In the genomic region with DNA sequence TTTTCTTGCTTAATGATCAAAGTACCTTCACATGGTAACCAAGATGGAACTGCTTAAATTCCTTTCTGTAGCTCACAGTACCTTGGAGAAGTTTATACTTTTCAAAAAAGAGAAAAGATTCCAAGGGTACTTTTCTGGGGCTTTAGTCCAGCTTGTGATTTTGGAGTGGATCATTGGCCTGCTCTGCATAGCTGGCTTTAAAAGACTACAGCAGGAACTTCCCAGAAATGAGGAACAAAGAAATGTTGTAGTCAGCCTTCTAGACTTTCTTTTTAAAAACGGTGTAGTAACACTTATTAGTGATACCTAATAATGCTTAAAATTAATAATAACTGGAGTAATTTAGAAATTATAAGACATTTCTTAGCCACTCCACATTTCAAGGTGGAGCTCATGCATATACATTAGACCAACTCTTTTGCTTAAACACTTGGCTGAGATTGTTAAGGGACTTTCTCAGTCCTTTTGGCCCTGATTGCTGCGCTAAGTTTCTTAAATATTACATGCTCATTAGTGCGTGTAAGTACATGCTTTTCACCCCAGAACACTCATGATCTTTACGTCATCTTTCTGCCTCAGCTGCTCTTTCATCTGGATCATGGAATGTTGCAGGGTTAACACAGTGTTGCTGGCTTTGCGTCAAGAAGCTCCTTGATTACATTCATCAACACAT, we compare ENCODE assay signal across 8 cellular contexts. TPM values are rescaled to one million over a fixed set of nuclear protein-coding genes. Genes with fewer than 3 reads are reported as not detected.
DNase-seq lines count a peak whose midpoint lies in the region; ATAC-seq, FAIRE-seq and TF ChIP-seq lines count a peak whose summit lies in the region.

No MANE protein-coding gene starts in this region.

- peak; percentile 36 for FAIRE-seq in keratinocyte (lab: Jason Lieb, UNC)
- no peak for FAIRE-seq in HepG2 (lab: Jason Lieb, UNC)

- H3K27me3 ChIP-seq in keratinocyte (ENCODE audit: control insufficient read depth, extremely low read depth, insufficient read depth, low read length) (no peaks in the 10 kb centered on the region), HepG2 (ENCODE audit: control insufficient read depth in 1 of 2, insufficient read depth in 2 of 2, low read length in 2 of 2) (no peaks in the 10 kb centered on the region)

- H3K9me3 ChIP-seq in keratinocyte (ENCODE audit: control insufficient read depth, low read depth, low read length) = no peaks in the 10 kb centered on the region
- no peaks in the 10 kb centered on the region for H3K9me3 ChIP-seq in HepG2 (ENCODE audit: low read length)

- in situ Hi-C loops in HepG2 (cut with HindIII; ENCODE audit: extremely low pct_ligation_motif_present, low pct_unique_long_range_greater_than_20kb) = loop anchor here (25.0 kb wide), 2 partner anchors 476 to 651 kb away; no protein-coding TSS in a partner anchor

- H3K9me1 ChIP-seq in keratinocyte (ENCODE audit: control insufficient read depth, extremely low read depth, insufficient read depth, low read length) = no peaks in the 10 kb centered on the region

- POLR2A ChIA-PET in HepG2 (lab: Yijun Ruan, JAX) = no interaction called here

- peak overlapping the region; percentile 36; the same call in 1 of the 2 replicates for H3K4me3 ChIP-seq in GM12864 (ENCODE audit: low read depth, low read length)
- H3K4me3 ChIP-seq in keratinocyte (ENCODE audit: control insufficient read depth in 2 of 3, extremely low read depth in 1 of 3, insufficient read depth in 2 of 3, low read depth in 1 of 3, low read length in 3 of 3) = peak overlapping the region in 1 of 3 experiments; percentile 6
- no peak overlapping the region for H3K4me3 ChIP-seq in HepG2 (replicated peaks in 1 of 3; ENCODE audit: insufficient read depth in 1 of 3, low read depth in 2 of 3, low read length in 3 of 3)

- TF ChIP-seq EP300 in HepG2 (IDR thresholded peaks at IDR 0.05; ENCODE audit: low read depth in 2 of 2, low read length in 2 of 2) = no peak
- no peak for TF ChIP-seq EP300 in HepG2 (CRISPR knock-in tag; IDR thresholded peaks at IDR 0.05; ENCODE audit: borderline replicate concordance)

- H3K27ac ChIP-seq in keratinocyte (ENCODE audit: control insufficient read depth, insufficient read depth, low read length) (peak overlapping the region; percentile 81), HepG2 (ENCODE audit: extremely low read length, insufficient read depth, low read length) (no peak overlapping the region)

- no peak for TF ChIP-seq CTCF in GM12864 (IDR thresholded peaks at IDR 0.05; ENCODE audit: low read depth, low read length, missing control alignments)
- no peak for TF ChIP-seq CTCF in keratinocyte (optimal IDR thresholded peaks at IDR 0.05 in 1 of 3, IDR thresholded peaks at IDR 0.05 in 1 of 3, conservative IDR thresholded peaks at IDR 0.05 in 1 of 3; ENCODE audit: extremely low read depth in 1 of 3, insufficient read depth in 2 of 3, low read length in 3 of 3)
- no peak for TF ChIP-seq CTCF in HepG2 (CRISPR knock-in tag; IDR thresholded peaks at IDR 0.05)

- DNase-seq in GM12864 (ENCODE audit: low read depth) (peak; percentile 25), keratinocyte (ENCODE audit: low read depth, low spot score) (peak; percentile 67), HepG2 (ENCODE audit: low spot score) (no peak), ecto neural progenitor cell (ENCODE audit: low spot score) (no peak), UCSD-AML1 (lab: John Stamatoyannopoulos, UW; ENCODE audit: unreplicated experiment) (no peak)
- DNase-seq in effector CD4-positive, alpha-beta T cell = no peak

- BruUV-seq in HepG2 (replicated peaks; lab: Mats Ljungman, UMichigan) = no TSS peak

- ATAC-seq in GM21423 (IDR thresholded peaks at IDR 0.05; ENCODE audit: unreplicated experiment) = peak; percentile 32
- peak; percentile 35 for ATAC-seq in HG03432 (IDR thresholded peaks at IDR 0.05; ENCODE audit: unreplicated experiment)
- ATAC-seq in HepG2 = no peak

- H2AFZ ChIP-seq in keratinocyte (ENCODE audit: control insufficient read depth, low read length) = peak overlapping the region; percentile 10
- no peak overlapping the region for H2AFZ ChIP-seq in HepG2 (ENCODE audit: low read length)

- peak overlapping the region; percentile 54 for H3K9ac ChIP-seq in keratinocyte (ENCODE audit: control insufficient read depth, extremely low read depth, insufficient read depth, low read length)
- no peak overlapping the region for H3K9ac ChIP-seq in HepG2 (ENCODE audit: insufficient read depth, low read depth, low read length)

- H3K79me2 ChIP-seq in keratinocyte (ENCODE audit: control insufficient read depth, insufficient read depth, low read length) (no peaks in the 10 kb centered on the region), HepG2 (ENCODE audit: insufficient read depth, low read length) (no peaks in the 10 kb centered on the region)

- no peak for TF ChIP-seq RAD21 in HepG2 (CRISPR knock-in tag; IDR thresholded peaks at IDR 0.05)

- dilution Hi-C loops in keratinocyte (cut with MboI; ENCODE audit: extremely low pct_ligation_motif_present, low sequenced_read_pairs) = no loop called here

- 95% methylated on average over 5 of the region's 5 CpGs for WGBS in HepG2 (ENCODE audit: low lambda C conversion rate)

- H4K20me1 ChIP-seq in keratinocyte (ENCODE audit: control insufficient read depth, extremely low read depth, insufficient read depth, low read length) = no peaks in the 10 kb centered on the region
- H4K20me1 ChIP-seq in HepG2 (ENCODE audit: insufficient read depth, low read length) = no peaks in the 10 kb centered on the region

- H3K4me2 ChIP-seq in keratinocyte (ENCODE audit: control insufficient read depth, extremely low read depth, insufficient read depth, low read depth, low read length) (peak overlapping the region; percentile 61), HepG2 (ENCODE audit: low read depth, low read length) (no peak overlapping the region)

- peaks cover 3 to 5% of the 10 kb centered on the region in 2 experiments for H3K36me3 ChIP-seq in keratinocyte (ENCODE audit: control insufficient read depth in 2 of 2, extremely low read depth in 1 of 2, insufficient read depth in 2 of 2, low read length in 2 of 2)
- peaks cover 0 to 6% of the 10 kb centered on the region in 2 experiments; a peak in 1 of 5 replicates for H3K36me3 ChIP-seq in HepG2 (replicated peaks in 1 of 2; ENCODE audit: control insufficient read depth in 1 of 2, insufficient read depth in 2 of 2, low read length in 2 of 2)

- CTCF ChIA-PET in HepG2 (lab: Yijun Ruan, JAX; ENCODE audit: low intra/inter-chr PET ratio, low total read pairs) = no interaction called here

- intact Hi-C loops in HepG2 (cut with micrococcal nuclease; ENCODE audit: unreplicated experiment) = no loop called here

- H3K4me1 ChIP-seq in keratinocyte (ENCODE audit: control insufficient read depth, extremely low read depth, insufficient read depth, low read length) (peaks cover 15% of the 10 kb centered on the region), HepG2 (ENCODE audit: insufficient read depth, low read length) (no peaks in the 10 kb centered on the region)

- no peak for TF ChIP-seq POLR2A in HepG2 (IDR thresholded peaks at IDR 0.05; ENCODE audit: insufficient read depth in 1 of 2, low read depth in 2 of 2, low read length in 2 of 2)

RNA-seq across cellular contexts. Expression of a gene that starts 57.3 kb away (rescaled TPM):
- 49.3 to 67.8 TPM (median 61.6 TPM) in 3 replicates for polyA plus RNA-seq in keratinocyte
- 54.2 TPM for polyA plus RNA-seq in keratinocyte (2011; ENCODE audit: low read depth)
- polyA plus RNA-seq in keratinocyte (2011; cell fraction: cytosol; rRNA removed) = 58.2 and 59.8 TPM in 2 replicates
- polyA plus RNA-seq in keratinocyte (2011; cell fraction: nucleus; rRNA removed) = 49.4 and 57.7 TPM in 2 replicates
- polyA plus RNA-seq in keratinocyte (2012; ENCODE audit: low replicate concordance) = 30.3 and 46.8 TPM in 2 replicates
- 15.0 to 60.4 TPM (median 41.3 TPM) in 3 replicates for polyA minus RNA-seq in keratinocyte
- 27.2 TPM for polyA minus RNA-seq in keratinocyte (2011; cell fraction: cytosol; rRNA and poly(A)+ RNA removed)
- 24.2 and 55.2 TPM in 2 replicates for polyA minus RNA-seq in keratinocyte (2011; cell fraction: nucleus; rRNA and poly(A)+ RNA removed)
- total RNA-seq in HepG2 (2016; rRNA removed; fragmentation: Illumina TruSeq; extraction: Trizol) = 9.5 and 10.1 TPM in 2 replicates
- total RNA-seq in HepG2 (2016; cell fraction: cytosol; rRNA removed; fragmentation: Illumina TruSeq; extraction: Trizol; ENCODE audit: low read depth) = 22.4 and 23.3 TPM in 2 replicates
- total RNA-seq in HepG2 (2016; cell fraction: insoluble cytoplasmic fraction; rRNA removed; fragmentation: Illumina TruSeq; extraction: Trizol) = 9.6 and 10.2 TPM in 2 replicates
- 9.4 and 13.3 TPM in 2 replicates for total RNA-seq in HepG2 (2016; cell fraction: membrane; rRNA removed; fragmentation: Illumina TruSeq; extraction: Trizol)
- 14.5 and 14.9 TPM in 2 replicates for total RNA-seq in HepG2 (2016; cell fraction: nucleus; rRNA removed; fragmentation: Illumina TruSeq; extraction: Trizol)
- 11.4 and 13.4 TPM in 2 replicates for polyA plus RNA-seq in HepG2 (2011; rRNA removed)
- 5.1 and 5.9 TPM in 2 replicates for polyA plus RNA-seq in HepG2 (2011; cell fraction: cytosol; rRNA removed)
- polyA plus RNA-seq in HepG2 (2011; cell fraction: nucleus; rRNA removed) = 10.1 and 12.4 TPM in 2 replicates
- 9.1 and 9.7 TPM in 2 replicates for polyA plus RNA-seq in HepG2 (2012)
- 1.4 and 2.3 TPM in 2 replicates for polyA plus RNA-seq in HepG2 (2016; cell fraction: cytosol; fragmentation: Illumina TruSeq; extraction: Trizol; ENCODE audit: low read depth)
- polyA plus RNA-seq in HepG2 (2016; cell fraction: insoluble cytoplasmic fraction; fragmentation: Illumina TruSeq; extraction: Trizol; ENCODE audit: low read depth) = 9.1 and 12.0 TPM in 2 replicates
- 1.9 and 2.2 TPM in 2 replicates for polyA plus RNA-seq in HepG2 (2016; cell fraction: membrane; fragmentation: Illumina TruSeq; extraction: Trizol; ENCODE audit: low read depth)
- polyA plus RNA-seq in HepG2 (2016; cell fraction: nucleus; fragmentation: Illumina TruSeq; extraction: Trizol; ENCODE audit: insufficient read depth, low read depth) = 10.0 and 12.7 TPM in 2 replicates
- 4.4 and 8.7 TPM in 2 replicates for polyA minus RNA-seq in HepG2 (2011; rRNA and poly(A)+ RNA removed; ENCODE audit: low replicate concordance)
- 5.3 and 6.1 TPM in 2 replicates for polyA minus RNA-seq in HepG2 (2011; cell fraction: cytosol; rRNA and poly(A)+ RNA removed)
- polyA minus RNA-seq in HepG2 (2011; cell fraction: nucleus; rRNA and poly(A)+ RNA removed) = 22.0 and 40.3 TPM in 2 replicates

RNA-seq across cellular contexts. Expression of a gene that starts 58.0 kb away (rescaled TPM):
- polyA plus RNA-seq in keratinocyte = 30.6 to 40.5 TPM (median 36.5 TPM) in 3 replicates
- polyA plus RNA-seq in keratinocyte (2011; ENCODE audit: low read depth) = 22.1 TPM
- polyA plus RNA-seq in keratinocyte (2011; cell fraction: cytosol; rRNA removed) = 16.1 and 25.7 TPM in 2 replicates
- 59.3 and 61.2 TPM in 2 replicates for polyA plus RNA-seq in keratinocyte (2011; cell fraction: nucleus; rRNA removed)
- 8.9 and 29.2 TPM in 2 replicates for polyA plus RNA-seq in keratinocyte (2012; ENCODE audit: low replicate concordance)
- 26.7 to 59.4 TPM (median 32.0 TPM) in 3 replicates for polyA minus RNA-seq in keratinocyte
- 41.6 TPM for polyA minus RNA-seq in keratinocyte (2011; cell fraction: cytosol; rRNA and poly(A)+ RNA removed)
- polyA minus RNA-seq in keratinocyte (2011; cell fraction: nucleus; rRNA and poly(A)+ RNA removed) = 69.0 and 109 TPM in 2 replicates
- total RNA-seq in HepG2 (2016; rRNA removed; fragmentation: Illumina TruSeq; extraction: Trizol) = 28.6 and 36.9 TPM in 2 replicates
- 4.7 and 5.9 TPM in 2 replicates for total RNA-seq in HepG2 (2016; cell fraction: cytosol; rRNA removed; fragmentation: Illumina TruSeq; extraction: Trizol; ENCODE audit: low read depth)
- 29.1 and 30.1 TPM in 2 replicates for total RNA-seq in HepG2 (2016; cell fraction: insoluble cytoplasmic fraction; rRNA removed; fragmentation: Illumina TruSeq; extraction: Trizol)
- total RNA-seq in HepG2 (2016; cell fraction: membrane; rRNA removed; fragmentation: Illumina TruSeq; extraction: Trizol) = 7.6 and 11.5 TPM in 2 replicates
- 56.5 and 62.3 TPM in 2 replicates for total RNA-seq in HepG2 (2016; cell fraction: nucleus; rRNA removed; fragmentation: Illumina TruSeq; extraction: Trizol)
- polyA plus RNA-seq in HepG2 (2011; rRNA removed) = 18.5 and 23.0 TPM in 2 replicates
- 9.8 and 12.5 TPM in 2 replicates for polyA plus RNA-seq in HepG2 (2011; cell fraction: cytosol; rRNA removed)
- polyA plus RNA-seq in HepG2 (2011; cell fraction: nucleus; rRNA removed) = 27.0 and 34.5 TPM in 2 replicates
- polyA plus RNA-seq in HepG2 (2012) = 11.6 and 15.1 TPM in 2 replicates
- 1.2 TPM in 2 replicates for polyA plus RNA-seq in HepG2 (2016; cell fraction: cytosol; fragmentation: Illumina TruSeq; extraction: Trizol; ENCODE audit: low read depth)
- 26.8 and 28.6 TPM in 2 replicates for polyA plus RNA-seq in HepG2 (2016; cell fraction: insoluble cytoplasmic fraction; fragmentation: Illumina TruSeq; extraction: Trizol; ENCODE audit: low read depth)
- polyA plus RNA-seq in HepG2 (2016; cell fraction: membrane; fragmentation: Illumina TruSeq; extraction: Trizol; ENCODE audit: low read depth) = 2.4 and 3.3 TPM in 2 replicates
- polyA plus RNA-seq in HepG2 (2016; cell fraction: nucleus; fragmentation: Illumina TruSeq; extraction: Trizol; ENCODE audit: insufficient read depth, low read depth) = 36.6 and 37.9 TPM in 2 replicates
- polyA minus RNA-seq in HepG2 (2011; rRNA and poly(A)+ RNA removed; ENCODE audit: low replicate concordance) = 42.9 and 55.3 TPM in 2 replicates
- polyA minus RNA-seq in HepG2 (2011; cell fraction: cytosol; rRNA and poly(A)+ RNA removed) = 22.1 and 22.3 TPM in 2 replicates
- 155 and 161 TPM in 2 replicates for polyA minus RNA-seq in HepG2 (2011; cell fraction: nucleus; rRNA and poly(A)+ RNA removed)

Comparison
In these comparisons a context has a peak if more than half of its experiments do, and no peak if none do; other contexts are left out.
1. DNase-seq: peak in GM12864 (single experiment) and keratinocyte (single experiment); none in HepG2 (single experiment), ecto neural progenitor cell (single experiment), UCSD-AML1 (single experiment) and effector CD4-positive, alpha-beta T cell (single experiment).